13 cellular contexts compared by ENCODE assay signal in the genomic region with DNA sequence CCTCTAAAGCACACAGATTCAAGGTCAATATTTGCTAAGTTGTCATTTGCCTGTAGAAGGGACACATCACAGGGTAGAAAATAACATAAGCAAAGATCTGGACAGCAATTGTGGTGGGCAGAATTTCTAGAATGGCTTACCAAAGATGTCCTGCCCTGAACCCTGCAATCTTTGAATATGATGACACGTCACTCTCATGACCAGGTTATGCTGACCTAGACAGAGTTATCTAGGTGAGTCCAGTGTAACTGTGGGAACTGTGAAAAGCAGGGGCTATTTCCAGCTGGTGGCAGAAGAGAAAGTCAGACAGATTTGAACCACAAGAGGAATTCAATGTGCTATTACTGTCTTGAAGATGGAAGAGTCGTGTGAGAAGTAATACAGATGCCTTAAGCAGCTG.
"Had no signal": no experiment of that assay in that cellular context is flagged by ENCODE, and none has a peak within 500 bp of the region (broad histone marks: within the 10 kb centered on the region; RNA-seq: fewer than 3 reads in every experiment).

No MANE protein-coding gene starts in this region.

- H3K4me3 Mint-ChIP-seq: immature natural killer cell, natural killer cell, neural crest cell, type B pancreatic cell had no signal

- H3K36me3 ChIP-seq: ovary had no signal

- H3K4me3 ChIP-seq: dorsolateral prefrontal cortex, ovary, smooth muscle cell had no signal

- H3K4me1 Mint-ChIP-seq: immature natural killer cell, natural killer cell had no signal

- H3K36me3 Mint-ChIP-seq: immature natural killer cell, natural killer cell, type B pancreatic cell had no signal

- H3K27me3 ChIP-seq: dorsolateral prefrontal cortex, ovary had no signal

- H3K4me2 ChIP-seq: smooth muscle cell had no signal

- ATAC-seq: natural killer cell, right cardiac atrium had no signal

- H3K9me3 Mint-ChIP-seq: immature natural killer cell, natural killer cell, neural crest cell, type B pancreatic cell had no signal

- DNase-seq: cortex of kidney; dorsolateral prefrontal cortex; effector CD8-positive, alpha-beta T cell; immature natural killer cell; natural killer cell; nucleus accumbens; ovary; right cardiac atrium; stimulated activated CD4-positive, alpha-beta T cell treated with anti-CD3 and anti-CD28 coated beads, Interleukin-2, amount 100 ng/mL, for 48 hours; stimulated activated naive CD4-positive, alpha-beta T cell treated with Interleukin-2 at 50 U/mL for 16 hours had no signal

- H3K27ac Mint-ChIP-seq: immature natural killer cell, natural killer cell, type B pancreatic cell had no signal

- H3K27ac ChIP-seq: dorsolateral prefrontal cortex, ovary had no signal

- H3K9me3 ChIP-seq: ovary had no signal
